In genomic region chr2:224025874-224026273, GRCh38 we compare ENCODE assay signal across 8 cellular contexts. TPM values are rescaled to one million over a fixed set of nuclear protein-coding genes. Genes with fewer than 3 reads are reported as not detected.
DNase-seq lines count a peak whose midpoint lies in the region; ATAC-seq and TF ChIP-seq lines count a peak whose summit lies in the region.

No MANE protein-coding gene starts in this region.

- H3K9me3 Mint-ChIP-seq in stimulated activated naive B cell treated with anti-CD40 and anti-IgM and Interleukin-4, amounts not matched to agents 10 μg/mL and 1 μg/mL and 100 μg/mL, for 72 hours: peaks cover 6 to 20% of the 10 kb centered on the region in 2 donors
- no peaks in the 10 kb centered on the region for H3K9me3 Mint-ChIP-seq in HFFc6

- ATAC-seq in GM19023 (IDR thresholded peaks at IDR 0.05; ENCODE audit: unreplicated experiment): peak; percentile 78
- ATAC-seq in HG03064 (IDR thresholded peaks at IDR 0.05; ENCODE audit: low read depth, unreplicated experiment): peak; percentile 94
- peak; percentile 96 to 98 for ATAC-seq in stimulated activated naive B cell treated with anti-CD40 and anti-IgM and Interleukin-4, amounts not matched to agents 10 μg/mL and 1 μg/mL and 100 μg/mL, for 72 hours (replicated peaks)

- H3K4me3 Mint-ChIP-seq in stimulated activated naive B cell treated with anti-CD40 and anti-IgM and Interleukin-4, amounts not matched to agents 10 μg/mL and 1 μg/mL and 100 μg/mL, for 72 hours: peak overlapping the region; percentile 66 to 71
- no peak overlapping the region for H3K4me3 Mint-ChIP-seq in HFFc6

- H3K4me1 Mint-ChIP-seq in stimulated activated naive B cell treated with anti-CD40 and anti-IgM and Interleukin-4, amounts not matched to agents 10 μg/mL and 1 μg/mL and 100 μg/mL, for 72 hours: peaks cover 50 to 69% of the 10 kb centered on the region in 2 donors
- H3K4me1 Mint-ChIP-seq in HFFc6 (ENCODE audit: low read depth): peaks cover 43% of the 10 kb centered on the region

- H3K27ac Mint-ChIP-seq in stimulated activated naive B cell treated with anti-CD40 and anti-IgM and Interleukin-4, amounts not matched to agents 10 μg/mL and 1 μg/mL and 100 μg/mL, for 72 hours: peak overlapping the region; percentile 94
- no peak overlapping the region for H3K27ac Mint-ChIP-seq in HFFc6

- H3K27me3 Mint-ChIP-seq in stimulated activated naive B cell treated with anti-CD40 and anti-IgM and Interleukin-4, amounts not matched to agents 10 μg/mL and 1 μg/mL and 100 μg/mL, for 72 hours: no peaks in the 10 kb centered on the region
- H3K27me3 Mint-ChIP-seq in HFFc6 (ENCODE audit: insufficient read depth): no peaks in the 10 kb centered on the region; the same call in 1 of the 2 replicates

- peaks cover 2 to 12% of the 10 kb centered on the region in 2 donors for H3K36me3 Mint-ChIP-seq in stimulated activated naive B cell treated with anti-CD40 and anti-IgM and Interleukin-4, amounts not matched to agents 10 μg/mL and 1 μg/mL and 100 μg/mL, for 72 hours
- H3K36me3 Mint-ChIP-seq in HFFc6 (ENCODE audit: low read depth): peaks cover 20% of the 10 kb centered on the region

- TF ChIP-seq CTCF in HFFc6 (IDR thresholded peaks at IDR 0.05): no peak

- peak in 3 of 5 donors; percentile 19 to 92 (median 25) for DNase-seq in T-helper 1 cell
- DNase-seq in central memory CD4-positive, alpha-beta T cell: peak; percentile 46
- peak; percentile 86 for DNase-seq in stimulated activated naive B cell treated with anti-CD40 and anti-IgM and Interleukin-4, amounts not matched to agents 10 μg/mL and 1 μg/mL and 100 μg/mL, for 72 hours
- no peak for DNase-seq in GOT3 (lab: John Stamatoyannopoulos, UW)
- DNase-seq in HFFc6: no peak
- DNase-seq in NCI-H748 (lab: John Stamatoyannopoulos, UW; ENCODE audit: unreplicated experiment): no peak

RNA-seq across cellular contexts. Expression of gene SERPINE2, which starts 13.2 kb away (rescaled TPM):
- 100 to 1,000 TPM; 145 to 385 (median 169) TPM for total RNA-seq in HFFc6 (2021; fragmentation: NEBNext Ultra II Directional; extraction: Animal tissue kit (Norgen Biotek cat#: 25700))

Comparison
In these comparisons a context has a peak if more than half of its experiments do, and no peak if none do; other contexts are left out.
1. DNase-seq: peak in T-helper 1 cell (3 of 5), central memory CD4-positive, alpha-beta T cell (single experiment) and stimulated activated naive B cell treated with anti-CD40 and anti-IgM and Interleukin-4, amounts not matched to agents 10 μg/mL and 1 μg/mL and 100 μg/mL, for 72 hours (single experiment); none in GOT3 (single experiment), HFFc6 (single experiment) and NCI-H748 (single experiment).
2. Peak in every context shown above with its lines, with median percentiles within 50 percentile points of each other: ATAC-seq.